ENCODE assay signal across 19 cellular contexts in the genomic region with DNA sequence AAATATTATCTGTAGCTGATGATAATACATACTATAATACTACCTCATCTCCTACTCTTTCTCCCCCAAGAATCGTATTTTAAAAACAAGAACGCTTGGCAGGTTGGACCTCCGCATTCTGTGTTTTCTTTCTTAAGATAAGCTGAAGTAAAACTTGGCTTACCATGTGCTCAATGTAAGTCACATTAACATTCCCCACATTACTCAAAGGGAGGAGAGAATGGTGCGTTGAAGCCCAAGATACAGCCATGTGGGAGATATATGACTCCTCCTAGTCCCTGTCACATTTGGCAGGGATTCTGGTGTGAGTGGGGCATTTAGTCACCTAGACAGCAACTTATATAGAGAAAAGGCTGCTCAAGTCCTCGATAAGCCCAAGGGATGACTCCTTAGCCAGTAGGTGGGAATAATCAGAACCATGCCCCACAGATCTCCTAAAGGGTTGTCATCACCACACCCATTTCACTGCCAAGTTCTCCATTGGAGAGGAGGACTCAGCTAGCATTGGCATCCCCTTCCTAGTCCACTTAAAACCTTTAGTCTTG. TPM values are rescaled to one million over a fixed set of nuclear protein-coding genes. Genes with fewer than 3 reads are reported as not detected.
DNase-seq lines count a peak whose midpoint lies in the region; ATAC-seq, FAIRE-seq and TF ChIP-seq lines count a peak whose summit lies in the region.
"Had no signal": no experiment of that assay in that cellular context is flagged by ENCODE, and none has a peak within 500 bp of the region (broad histone marks: within the 10 kb centered on the region; RNA-seq: fewer than 3 reads in every experiment).

No MANE protein-coding gene starts in this region.

- H3K9ac ChIP-seq in astrocyte (ENCODE audit: low read length) (no peak overlapping the region), mesenchymal stem cell (ENCODE audit: low read length) (peak overlapping the region; percentile 33), subcutaneous abdominal adipose tissue (ENCODE audit: low read length in 5 of 5) (no peak overlapping the region)

- H3K27ac ChIP-seq in astrocyte (ENCODE audit: low read depth, low read length) (peak overlapping the region; percentile 76), mesenchymal stem cell (ENCODE audit: low read length, poor library complexity, severe bottlenecking) (peak overlapping the region; percentile 6), subcutaneous abdominal adipose tissue (ENCODE audit: low read depth, low read length) (peak overlapping the region; percentile 26)

- H3K18ac ChIP-seq in mesenchymal stem cell (ENCODE audit: low read depth in 1 of 2, low read length in 2 of 2): no peak overlapping the region

- no peaks in the 10 kb centered on the region for H3K9me3 Mint-ChIP-seq in astrocyte (ENCODE audit: unreplicated experiment)
- H3K9me3 Mint-ChIP-seq: activated naive CD8-positive, alpha-beta T cell treated with anti-CD3 and anti-CD28 coated beads, Interleukin-2, amount 10 ng/mL, durations not matched to agents 7 days and 5 days; activated T-cell treated with anti-CD3 and anti-CD28 coated beads, Interleukin-2, amount 50 U/mL, for 4 hours; memory B cell; stimulated activated memory B cell treated with anti-CD40 and anti-IgM and Interleukin-4, amounts not matched to agents 10 μg/mL and 1 μg/mL and 100 μg/mL, for 72 hours had no signal

- H3K4me3 ChIP-seq in astrocyte (ENCODE audit: insufficient read depth, low read depth, low read length) (no peak overlapping the region), mesenchymal stem cell (ENCODE audit: insufficient read depth in 1 of 2, low read depth in 1 of 2, low read length in 2 of 2) (no peak overlapping the region), subcutaneous abdominal adipose tissue (ENCODE audit: low read depth in 1 of 5, low read length in 5 of 5) (no peak overlapping the region)

- no peak overlapping the region for H2BK120ac ChIP-seq in mesenchymal stem cell (ENCODE audit: low read depth, low read length)

- no peak overlapping the region for H3K14ac ChIP-seq in mesenchymal stem cell (ENCODE audit: low read length in 2 of 2)

- H3K4me1 Mint-ChIP-seq in astrocyte (ENCODE audit: low read depth, unreplicated experiment): peaks cover 51% of the 10 kb centered on the region

- FAIRE-seq in astrocyte (lab: Jason Lieb, UNC): no peak
- FAIRE-seq: small intestine had no signal

- H3K4me2 ChIP-seq in astrocyte (ENCODE audit: low read length) (peak overlapping the region; percentile 86), mesenchymal stem cell (ENCODE audit: low read length, poor library complexity, severe bottlenecking) (no peak overlapping the region)

- no peak overlapping the region for H2BK12ac ChIP-seq in mesenchymal stem cell (ENCODE audit: low read length in 2 of 2)

- no peaks in the 10 kb centered on the region for H3K27me3 Mint-ChIP-seq in astrocyte (ENCODE audit: low read depth, unreplicated experiment)

- no peak overlapping the region for H3K23ac ChIP-seq in mesenchymal stem cell (ENCODE audit: low read length in 2 of 2)

- no peak overlapping the region for H4K91ac ChIP-seq in mesenchymal stem cell (ENCODE audit: low read length)

- peak; percentile 37 for DNase-seq in HT1080 (ENCODE audit: low read depth)
- no peak for DNase-seq in astrocyte (ENCODE audit: low read depth)
- DNase-seq in mesenchymal stem cell: no peak
- no peak for DNase-seq in NCI-H526 treated with DMSO at 0.1 percent for 48 hours (lab: John Stamatoyannopoulos, UW)
- no peak for DNase-seq in activated CD4-positive, alpha-beta T cell treated with anti-CD3 and anti-CD28 coated beads, Interleukin-2, amount 50 U/mL, for 1 hour
- DNase-seq in Right ventricle myocardium superior: no peak
- DNase-seq: activated naive CD8-positive, alpha-beta T cell treated with anti-CD3 and anti-CD28 coated beads, Interleukin-2, amount 10 ng/mL, durations not matched to agents 7 days and 5 days; activated T-cell treated with anti-CD3 and anti-CD28 coated beads, Interleukin-2, amount 50 U/mL, for 4 hours; central memory CD4-positive, alpha-beta T cell; DMS153; KG1; NCI-H1092 treated with DMSO at 0.1 percent for 48 hours; occipital lobe; small intestine; T-helper 9 cell had no signal

- no peak overlapping the region for H2BK5ac ChIP-seq in mesenchymal stem cell (ENCODE audit: low read depth, low read length, poor library complexity, severe bottlenecking)

- peaks cover 14% of the 10 kb centered on the region for H3K36me3 Mint-ChIP-seq in astrocyte (ENCODE audit: low read depth, unreplicated experiment)
- H3K36me3 Mint-ChIP-seq: activated naive CD8-positive, alpha-beta T cell treated with anti-CD3 and anti-CD28 coated beads, Interleukin-2, amount 10 ng/mL, durations not matched to agents 7 days and 5 days; memory B cell; stimulated activated memory B cell treated with anti-CD40 and anti-IgM and Interleukin-4, amounts not matched to agents 10 μg/mL and 1 μg/mL and 100 μg/mL, for 72 hours had no signal

- H3K9me3 ChIP-seq in astrocyte (ENCODE audit: insufficient read depth, low read depth, low read length): no peaks in the 10 kb centered on the region
- H3K9me3 ChIP-seq in mesenchymal stem cell (ENCODE audit: control insufficient read depth, low read length): no peaks in the 10 kb centered on the region
- no peaks in the 10 kb centered on the region for H3K9me3 ChIP-seq in subcutaneous abdominal adipose tissue (ENCODE audit: control insufficient read depth in 5 of 5, low read length in 5 of 5)

- peaks cover 35% of the 10 kb centered on the region for H4K20me1 ChIP-seq in astrocyte (ENCODE audit: insufficient read depth, low read length)

- H3K79me2 ChIP-seq in astrocyte (ENCODE audit: insufficient read depth, low read length): peaks cover 95% of the 10 kb centered on the region

- no peaks in the 10 kb centered on the region for H3K79me1 ChIP-seq in mesenchymal stem cell (replicated peaks; ENCODE audit: low read length, poor library complexity, severe bottlenecking)

- H3K4me1 ChIP-seq in astrocyte (ENCODE audit: insufficient read depth, low read length) (peaks cover 42% of the 10 kb centered on the region), mesenchymal stem cell (ENCODE audit: control insufficient read depth, insufficient read depth, low read depth, low read length) (peaks cover 9% of the 10 kb centered on the region), subcutaneous abdominal adipose tissue (ENCODE audit: control insufficient read depth in 5 of 5, insufficient read depth in 5 of 5, low read length in 5 of 5) (peaks cover 0 to 34% (median 18%) of the 10 kb centered on the region in 5 donors)

- no peak overlapping the region for H2AK5ac ChIP-seq in mesenchymal stem cell (ENCODE audit: low read length, severe bottlenecking)

- intact Hi-C loops in Right ventricle myocardium superior (cut with DNase I): loop anchor here (10.0 kb wide), 1 partner anchor 180 kb away; no protein-coding TSS in a partner anchor

- H3K4me3 Mint-ChIP-seq in astrocyte (ENCODE audit: unreplicated experiment): peak overlapping the region; percentile 95
- H3K4me3 Mint-ChIP-seq: activated T-cell treated with anti-CD3 and anti-CD28 coated beads, Interleukin-2, amount 50 U/mL, for 4 hours; B cell; memory B cell; stimulated activated memory B cell treated with anti-CD40 and anti-IgM and Interleukin-4, amounts not matched to agents 10 μg/mL and 1 μg/mL and 100 μg/mL, for 72 hours had no signal

- H3K27ac Mint-ChIP-seq in astrocyte (ENCODE audit: unreplicated experiment): peak overlapping the region; percentile 5
- H3K27ac Mint-ChIP-seq: activated naive CD8-positive, alpha-beta T cell treated with anti-CD3 and anti-CD28 coated beads, Interleukin-2, amount 10 ng/mL, durations not matched to agents 7 days and 5 days; B cell; memory B cell; stimulated activated memory B cell treated with anti-CD40 and anti-IgM and Interleukin-4, amounts not matched to agents 10 μg/mL and 1 μg/mL and 100 μg/mL, for 72 hours had no signal

- H4K8ac ChIP-seq in mesenchymal stem cell (ENCODE audit: low read length): no peak overlapping the region

- H2AFZ ChIP-seq in astrocyte (ENCODE audit: low read depth, low read length) (no peak overlapping the region), mesenchymal stem cell (ENCODE audit: low read depth, low read length) (no peak overlapping the region)

- peaks cover 24% of the 10 kb centered on the region for H3K36me3 ChIP-seq in astrocyte (ENCODE audit: insufficient read depth, low read length)
- peaks cover 15 to 25% of the 10 kb centered on the region in 2 experiments for H3K36me3 ChIP-seq in mesenchymal stem cell (ENCODE audit: control insufficient read depth in 1 of 2, insufficient read depth in 2 of 2, low read depth in 1 of 2, low read length in 2 of 2)
- no peaks in the 10 kb centered on the region for H3K36me3 ChIP-seq in subcutaneous abdominal adipose tissue (ENCODE audit: control insufficient read depth in 5 of 5, insufficient read depth in 5 of 5, low read length in 5 of 5)

- H2BK15ac ChIP-seq in mesenchymal stem cell (ENCODE audit: low read depth, poor library complexity, severe bottlenecking): no peak overlapping the region

- WGBS in mesenchymal stem cell: over 99% methylated on average over 3 of the region's 5 CpGs

- no peaks in the 10 kb centered on the region for H3K27me3 ChIP-seq in astrocyte (ENCODE audit: insufficient read depth, low read length)
- H3K27me3 ChIP-seq in mesenchymal stem cell (ENCODE audit: control insufficient read depth in 1 of 2, insufficient read depth in 1 of 2, low read length in 2 of 2): no peaks in the 10 kb centered on the region
- peaks cover 0 to 2% (median 0%) of the 10 kb centered on the region in 5 donors for H3K27me3 ChIP-seq in subcutaneous abdominal adipose tissue (ENCODE audit: control insufficient read depth in 5 of 5, insufficient read depth in 4 of 5, low read length in 5 of 5)

- no peak for TF ChIP-seq CTCF in astrocyte (IDR thresholded peaks at IDR 0.05; ENCODE audit: insufficient read depth, low read depth, low read length)

- no peak overlapping the region for H3K4ac ChIP-seq in mesenchymal stem cell (ENCODE audit: low read depth in 1 of 2, low read length in 2 of 2)

- no peak for ATAC-seq in Right ventricle myocardium superior (ENCODE audit: poor library complexity)
- ATAC-seq: stimulated activated memory B cell treated with anti-CD40 and anti-IgM and Interleukin-4, amounts not matched to agents 10 μg/mL and 1 μg/mL and 100 μg/mL, for 72 hours had no signal

RNA-seq across cellular contexts. Expression of a gene that starts 4.6 kb away (rescaled TPM):
- total RNA-seq in HT1080 (2014; rRNA removed; shearing (Covaris generic)): 537 and 633 TPM in 2 replicates
- polyA plus RNA-seq in HT1080 (2015; cell fraction: cytosol; rRNA removed): 229 and 233 TPM in 2 replicates
- polyA plus RNA-seq in HT1080 (2015; cell fraction: nucleus; rRNA removed): 137 and 143 TPM in 2 replicates
- total RNA-seq in astrocyte (680 and 717 TPM in 2 replicates), Right ventricle myocardium superior (4.1 TPM)
- polyA plus RNA-seq in mesenchymal stem cell (2013, experiment 1 of 2): 324 TPM
- 337 TPM for polyA plus RNA-seq in mesenchymal stem cell (2013, experiment 2 of 2)
- total RNA-seq: B cell had no signal

Comparison
In these comparisons a context has a peak if more than half of its experiments do, and no peak if none do; other contexts are left out.
1. H3K27ac ChIP-seq: peak in every context shown above with its lines; median percentile 76 in astrocyte; 26 in subcutaneous abdominal adipose tissue; 6 in mesenchymal stem cell.
2. RNA of a gene that starts 4.6 kb away (total RNA-seq): 680 to 717 TPM in astrocyte and 537 to 633 TPM in HT1080; 4.1 TPM in Right ventricle myocardium superior (single experiment); every median in the first group is over 100 times any median in the second.